11 cellular contexts compared by ENCODE assay signal in the genomic region with DNA sequence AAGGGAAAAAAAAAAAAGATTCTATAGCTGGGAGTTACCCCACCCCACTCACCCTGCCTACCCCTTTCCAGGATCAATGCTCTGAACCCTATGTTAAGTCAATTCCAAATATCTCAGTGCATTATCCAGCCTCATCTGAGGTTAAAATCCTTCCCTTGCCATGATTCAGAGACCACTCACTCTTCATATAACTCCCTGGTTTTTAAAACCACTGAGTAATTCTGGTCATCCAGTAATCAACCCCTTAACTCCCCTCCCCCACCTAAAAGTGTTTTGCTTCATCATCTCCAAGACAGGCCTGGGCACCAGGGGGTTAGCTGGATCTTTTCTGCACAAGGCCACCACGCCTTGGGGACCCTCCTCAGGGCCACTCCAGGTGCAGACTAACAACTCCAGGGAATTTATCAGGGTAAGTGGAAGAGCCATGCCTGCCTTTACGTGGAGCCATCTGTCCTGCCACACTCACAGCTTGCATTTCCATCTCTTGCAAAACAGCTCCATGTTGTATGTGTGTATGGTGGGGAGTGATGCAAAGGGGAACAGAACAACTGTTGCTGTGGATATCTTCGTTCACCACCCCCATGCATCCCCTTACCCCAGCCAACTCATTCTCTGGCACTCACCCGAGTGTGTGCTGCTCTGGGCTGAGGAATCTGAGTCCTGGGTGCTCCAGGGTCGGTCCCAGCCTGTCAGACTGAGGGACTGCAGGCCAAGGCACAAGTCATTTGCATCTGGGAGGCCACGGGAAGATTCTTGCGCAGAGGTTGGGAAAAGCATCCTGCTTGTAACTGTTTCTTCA. TPM values are rescaled to one million over a fixed set of nuclear protein-coding genes. Genes with fewer than 3 reads are reported as not detected.
DNase-seq lines count a peak whose midpoint lies in the region; ATAC-seq and TF ChIP-seq lines count a peak whose summit lies in the region.
"Had no signal": no experiment of that assay in that cellular context is flagged by ENCODE, and none has a peak within 500 bp of the region (broad histone marks: within the 10 kb centered on the region; RNA-seq: fewer than 3 reads in every experiment).

No MANE protein-coding gene starts in this region.

- ATAC-seq in activated CD4-positive, CD25-positive, alpha-beta regulatory T cell treated with anti-CD3 and anti-CD28 coated beads, Interleukin-2, amount 50 U/mL, for 24 hours = no peak
- no peak for ATAC-seq in HG02981 (IDR thresholded peaks at IDR 0.05; ENCODE audit: unreplicated experiment)

- in situ Hi-C loops in KBM-7 (cut with MboI; ENCODE audit: low pct_unique_long_range_greater_than_20kb, low sequenced_read_pairs) = no loop called here

- H3K9ac ChIP-seq in NT2/D1 (ENCODE audit: insufficient read length, low read depth) (peak overlapping the region; percentile 56), fibroblast of lung (ENCODE audit: insufficient read depth, low read length) (peak overlapping the region; percentile 44)

- intact Hi-C loops in ovary (cut with DNase I) = no loop called here
- intact Hi-C loops in A673 (cut with micrococcal nuclease; ENCODE audit: unreplicated experiment) = no loop called here

- H3K27ac ChIP-seq in fibroblast of lung (ENCODE audit: insufficient read depth, low read length) (peak overlapping the region; percentile 83), ovary (peak overlapping the region in 1 of 2 donors; percentile 69), A673 (ENCODE audit: low read depth, low read length, poor library complexity, severe bottlenecking) (no peak overlapping the region)

- DNase-seq in Ammon's horn (ENCODE audit: low spot score) (peak; percentile 58), NT2/D1 (ENCODE audit: low read depth, low spot score) (no peak), fibroblast of lung (ENCODE audit: low read depth in 2 of 2) (peak; percentile 62 to 67), ovary (peak in 2 of 5 donors; percentile 12 to 37), KBM-7 (no peak), A673 (ENCODE audit: low spot score) (no peak)
- DNase-seq: activated CD4-positive, alpha-beta T cell treated with anti-CD3 and anti-CD28 coated beads, Interleukin-2, amount 50 U/mL, for 1 hour; CD4-positive, alpha-beta memory T cell; NK-92 treated with Interleukin-12 subunit alpha and Interleukin-12 subunit beta, amount 100 ng/mL, for 24 hours had no signal

- H2AFZ ChIP-seq in fibroblast of lung (ENCODE audit: low read length) = peak overlapping the region; percentile 96

- H3K9me3 ChIP-seq in NT2/D1 (ENCODE audit: insufficient read depth, low read length) (no peaks in the 10 kb centered on the region), fibroblast of lung (ENCODE audit: control insufficient read depth, insufficient read depth, low read depth, low read length) (no peaks in the 10 kb centered on the region), ovary (no peaks in the 10 kb centered on the region), A673 (ENCODE audit: low read depth, low read length, poor library complexity, severe bottlenecking) (no peaks in the 10 kb centered on the region)

- H3K27me3 ChIP-seq in NT2/D1 (ENCODE audit: insufficient read depth, insufficient read length) (no peaks in the 10 kb centered on the region), fibroblast of lung (ENCODE audit: control insufficient read depth, insufficient read depth, low read length) (no peaks in the 10 kb centered on the region), ovary (no peaks in the 10 kb centered on the region), A673 (replicated peaks; ENCODE audit: insufficient read depth, low read depth, low read length, poor library complexity) (peaks cover 20% of the 10 kb centered on the region)

- WGBS in ovary, 3 donors = 33 to 44% (median 44%) methylated on average over 7 of the region's 7 CpGs

- BruUV-seq in A673 (replicated peaks; lab: Mats Ljungman, UMichigan) = no TSS peak

- H4K20me1 ChIP-seq in fibroblast of lung (ENCODE audit: control insufficient read depth, extremely low read depth, insufficient read depth, low read length) = no peaks in the 10 kb centered on the region

- H3K36me3 ChIP-seq in NT2/D1 (ENCODE audit: insufficient read depth, insufficient read length, low read length) (no peaks in the 10 kb centered on the region), fibroblast of lung (ENCODE audit: control insufficient read depth, insufficient read depth, low read length) (no peaks in the 10 kb centered on the region), ovary (no peaks in the 10 kb centered on the region), A673 (ENCODE audit: insufficient read depth, low read length, poor library complexity, severe bottlenecking) (no peaks in the 10 kb centered on the region)

- H3K4me2 ChIP-seq in fibroblast of lung (ENCODE audit: extremely low read depth, insufficient read depth, low read length) = peak overlapping the region; percentile 86

- H3K4me3 ChIP-seq in NT2/D1 (ENCODE audit: insufficient read length, low read depth) (no peak overlapping the region), fibroblast of lung (replicated peaks in 1 of 4; ENCODE audit: control extremely low read depth in 1 of 4, insufficient read depth in 1 of 4, low read depth in 3 of 4, low read length in 4 of 4) (peak overlapping the region; percentile 41 to 63 (median 48)), ovary (peak overlapping the region; percentile 39), A673 (ENCODE audit: low read depth, low read length, poor library complexity, severe bottlenecking) (no peak overlapping the region)

- POLR2A ChIA-PET in A673 (lab: Charles Lee; ENCODE audit: low non-redundant PET) = no interaction called here

- H3K4me1 ChIP-seq in NT2/D1 (ENCODE audit: insufficient read depth, insufficient read length) = peaks cover 7% of the 10 kb centered on the region
- peaks cover 9% of the 10 kb centered on the region for H3K4me1 ChIP-seq in fibroblast of lung (ENCODE audit: control insufficient read depth, extremely low read depth, insufficient read depth, low read length)
- peaks cover 3% of the 10 kb centered on the region for H3K4me1 ChIP-seq in ovary (ENCODE audit: insufficient read depth)
- H3K4me1 ChIP-seq in A673 (ENCODE audit: insufficient read depth, low read length, poor library complexity, severe bottlenecking) = no peaks in the 10 kb centered on the region

- no peaks in the 10 kb centered on the region for H3K79me2 ChIP-seq in fibroblast of lung (ENCODE audit: control insufficient read depth, insufficient read depth, low read length)

- CTCF ChIA-PET in A673 (lab: Charles Lee) = no interaction called here

- TF ChIP-seq POLR2A in ovary (IDR thresholded peaks at IDR 0.05) = no peak

- TF ChIP-seq CTCF in fibroblast of lung (conservative IDR thresholded peaks at IDR 0.05 in 1 of 2, IDR thresholded peaks at IDR 0.05 in 1 of 2; ENCODE audit: low read depth in 1 of 2, low read length in 2 of 2) (no peak), ovary (IDR thresholded peaks at IDR 0.05) (no peak), A673 (conservative IDR thresholded peaks at IDR 0.05; ENCODE audit: low read depth, low read length) (no peak)

- no peak for TF ChIP-seq EP300 in ovary (IDR thresholded peaks at IDR 0.05)

RNA-seq across cellular contexts. Expression of a gene that starts 30.7 kb away (rescaled TPM):
- total RNA-seq in fibroblast of lung (2,605 and 2,665 TPM in 2 replicates), ovary (1,000 to 10,000 TPM; 2,388 to 6,661 (median 3,090) TPM), A673 (2021) (1,732 and 1,749 TPM in 2 replicates)
- polyA plus RNA-seq in fibroblast of lung (3,265 and 4,073 TPM in 2 replicates), ovary (1,000 to 10,000 TPM; 2,986 to 7,542 TPM)
- polyA plus RNA-seq in fibroblast of lung (2012) = 2,950 and 3,398 TPM in 2 replicates
- 125 and 127 TPM in 2 replicates for polyA minus RNA-seq in fibroblast of lung (ENCODE audit: low replicate concordance)

Comparison
In these comparisons a context has a peak if more than half of its experiments do, and no peak if none do; other contexts are left out.
1. DNase-seq: peak in Ammon's horn (single experiment) and fibroblast of lung (2 of 2); none in NT2/D1 (single experiment), KBM-7 (single experiment) and A673 (single experiment).
2. H3K4me3 ChIP-seq: peak in fibroblast of lung (4 of 4) and ovary (single experiment); none in NT2/D1 (single experiment) and A673 (single experiment).